Comparison of ENCODE assay signal across 10 cellular contexts in the genomic region with DNA sequence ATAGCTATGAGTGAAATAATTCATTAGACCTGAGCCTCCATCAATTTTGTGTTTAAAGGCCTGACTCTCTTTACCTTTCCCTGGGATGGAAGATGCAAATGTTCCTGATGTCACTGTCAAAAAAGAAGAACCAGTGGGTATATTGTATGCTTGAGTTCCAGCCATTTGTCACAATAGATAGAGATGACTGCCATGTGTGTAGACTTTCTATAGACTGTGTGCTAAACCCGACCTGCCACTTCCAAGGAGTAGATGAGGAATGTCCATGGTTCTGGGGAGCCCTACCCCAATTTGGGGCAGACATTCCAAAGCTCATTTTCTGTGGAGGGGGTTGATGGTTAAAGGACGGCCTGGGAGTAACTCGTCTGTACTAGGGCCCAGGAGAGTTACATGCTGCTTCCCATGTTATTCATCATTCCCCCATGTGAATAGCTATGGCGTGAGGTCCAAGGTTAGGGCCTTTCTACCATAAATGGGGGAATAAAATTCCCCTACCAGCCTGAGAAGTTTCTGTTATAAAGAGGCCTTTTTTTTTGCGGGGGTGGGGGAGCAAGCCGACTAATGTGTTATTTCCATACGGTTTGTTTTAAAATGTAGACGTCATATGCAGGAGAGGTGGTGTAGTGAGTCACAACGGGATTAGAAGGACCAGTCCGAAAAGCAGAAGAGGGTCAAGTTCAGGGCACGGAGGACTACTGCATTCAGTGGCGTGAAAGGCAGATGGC. TPM values are rescaled to one million over a fixed set of nuclear protein-coding genes. Genes with fewer than 3 reads are reported as not detected.
DNase-seq lines count a peak whose midpoint lies in the region; TF ChIP-seq lines count a peak whose summit lies in the region.
"Had no signal": no experiment of that assay in that cellular context is flagged by ENCODE, and none has a peak within 500 bp of the region (broad histone marks: within the 10 kb centered on the region; RNA-seq: fewer than 3 reads in every experiment).

No MANE protein-coding gene starts in this region.

- no peaks in the 10 kb centered on the region for H3K27me3 Mint-ChIP-seq in activated T-helper 2 cell treated with anti-CD3 and anti-CD28 coated beads, Interferon-gamma antibody, Interleukin-2, Interleukin-4, amounts not matched to agents 10 μg/mL and 5 μg/mL and 100 μg/mL, durations not matched to agents 14 hours and 24 hours and 36 hours (ENCODE audit: low read depth)

- no peak overlapping the region for H3K4me3 Mint-ChIP-seq in activated T-helper 2 cell treated with anti-CD3 and anti-CD28 coated beads, Interferon-gamma antibody, Interleukin-2, Interleukin-4, amounts not matched to agents 10 μg/mL and 5 μg/mL and 100 μg/mL, durations not matched to agents 14 hours and 24 hours and 36 hours (ENCODE audit: low read depth)

- peaks cover 23% of the 10 kb centered on the region for H3K4me1 Mint-ChIP-seq in activated T-helper 2 cell treated with anti-CD3 and anti-CD28 coated beads, Interferon-gamma antibody, Interleukin-2, Interleukin-4, amounts not matched to agents 10 μg/mL and 5 μg/mL and 100 μg/mL, durations not matched to agents 14 hours and 24 hours and 36 hours (ENCODE audit: low read depth)

- peak; percentile 33 for DNase-seq in EL
- peak; percentile 89 for DNase-seq in HFF-Myc (ENCODE audit: extremely low read depth, low read depth)
- DNase-seq in activated T-helper 2 cell treated with anti-CD3 and anti-CD28 coated beads, Interferon-gamma antibody, Interleukin-2, Interleukin-4, amounts not matched to agents 10 μg/mL and 5 μg/mL and 100 μg/mL, durations not matched to agents 14 hours and 24 hours and 36 hours (ENCODE audit: low spot score) = no peak
- DNase-seq in kidney tubule cell (ENCODE audit: low spot score) = peak; percentile 24
- DNase-seq in cerebellar nuclear complex (lab: John Stamatoyannopoulos, UW) = no peak
- no peak for DNase-seq in NK-92 (lab: John Stamatoyannopoulos, UW; ENCODE audit: unreplicated experiment)
- DNase-seq in activated effector memory CD4-positive, alpha-beta T cell treated with anti-CD3 and anti-CD28 coated beads, Interleukin-2, amount 50 U/mL, for 16 hours = no peak
- no peak for DNase-seq in RKO (ENCODE audit: low spot score)
- DNase-seq: cortex of kidney, NCI-H2029 had no signal

- peaks cover 4% of the 10 kb centered on the region for H3K36me3 Mint-ChIP-seq in activated T-helper 2 cell treated with anti-CD3 and anti-CD28 coated beads, Interferon-gamma antibody, Interleukin-2, Interleukin-4, amounts not matched to agents 10 μg/mL and 5 μg/mL and 100 μg/mL, durations not matched to agents 14 hours and 24 hours and 36 hours (ENCODE audit: low read depth)

- H3K9me3 Mint-ChIP-seq in activated T-helper 2 cell treated with anti-CD3 and anti-CD28 coated beads, Interferon-gamma antibody, Interleukin-2, Interleukin-4, amounts not matched to agents 10 μg/mL and 5 μg/mL and 100 μg/mL, durations not matched to agents 14 hours and 24 hours and 36 hours = peaks cover 20% of the 10 kb centered on the region

- intact Hi-C loops in activated T-helper 2 cell treated with anti-CD3 and anti-CD28 coated beads, Interferon-gamma antibody, Interleukin-2, Interleukin-4, amounts not matched to agents 10 μg/mL and 5 μg/mL and 100 μg/mL, durations not matched to agents 14 hours and 24 hours and 36 hours (cut with micrococcal nuclease) = no loop called here

- H3K27ac Mint-ChIP-seq in activated T-helper 2 cell treated with anti-CD3 and anti-CD28 coated beads, Interferon-gamma antibody, Interleukin-2, Interleukin-4, amounts not matched to agents 10 μg/mL and 5 μg/mL and 100 μg/mL, durations not matched to agents 14 hours and 24 hours and 36 hours = peak overlapping the region; percentile 33

- TF ChIP-seq CTCF in HFF-Myc (IDR thresholded peaks at IDR 0.05; ENCODE audit: low read depth, low read length, missing control alignments) = no peak

- no peak overlapping the region for H3K4me3 ChIP-seq in HFF-Myc (replicated peaks; ENCODE audit: low read depth, low read length)

RNA-seq across cellular contexts. Expression of gene IL1B, which starts 24.1 kb away (rescaled TPM):
- not detected in 2 replicates for total RNA-seq in activated T-helper 2 cell treated with anti-CD3 and anti-CD28 coated beads, Interferon-gamma antibody, Interleukin-2, Interleukin-4, amounts not matched to agents 10 μg/mL and 5 μg/mL and 100 μg/mL, durations not matched to agents 14 hours and 24 hours and 36 hours

RNA-seq across cellular contexts. Expression of gene IL1A, which starts 28.2 kb away (rescaled TPM):
- total RNA-seq in activated T-helper 2 cell treated with anti-CD3 and anti-CD28 coated beads, Interferon-gamma antibody, Interleukin-2, Interleukin-4, amounts not matched to agents 10 μg/mL and 5 μg/mL and 100 μg/mL, durations not matched to agents 14 hours and 24 hours and 36 hours = 6.8 and 7.0 TPM in 2 replicates

RNA-seq across cellular contexts. Expression of gene CKAP2L, which starts 48.1 kb away (rescaled TPM):
- total RNA-seq in activated T-helper 2 cell treated with anti-CD3 and anti-CD28 coated beads, Interferon-gamma antibody, Interleukin-2, Interleukin-4, amounts not matched to agents 10 μg/mL and 5 μg/mL and 100 μg/mL, durations not matched to agents 14 hours and 24 hours and 36 hours = 24.4 and 27.2 TPM in 2 replicates

Comparison
In these comparisons a context has a peak if more than half of its experiments do, and no peak if none do; other contexts are left out.
1. DNase-seq: peak in EL (single experiment), HFF-Myc (single experiment) and kidney tubule cell (single experiment); none in activated T-helper 2 cell treated with anti-CD3 and anti-CD28 coated beads, Interferon-gamma antibody, Interleukin-2, Interleukin-4, amounts not matched to agents 10 μg/mL and 5 μg/mL and 100 μg/mL, durations not matched to agents 14 hours and 24 hours and 36 hours (single experiment), cerebellar nuclear complex (0 of 2), NK-92 (single experiment), activated effector memory CD4-positive, alpha-beta T cell treated with anti-CD3 and anti-CD28 coated beads, Interleukin-2, amount 50 U/mL, for 16 hours (single experiment) and RKO (single experiment).